In the genomic region with DNA sequence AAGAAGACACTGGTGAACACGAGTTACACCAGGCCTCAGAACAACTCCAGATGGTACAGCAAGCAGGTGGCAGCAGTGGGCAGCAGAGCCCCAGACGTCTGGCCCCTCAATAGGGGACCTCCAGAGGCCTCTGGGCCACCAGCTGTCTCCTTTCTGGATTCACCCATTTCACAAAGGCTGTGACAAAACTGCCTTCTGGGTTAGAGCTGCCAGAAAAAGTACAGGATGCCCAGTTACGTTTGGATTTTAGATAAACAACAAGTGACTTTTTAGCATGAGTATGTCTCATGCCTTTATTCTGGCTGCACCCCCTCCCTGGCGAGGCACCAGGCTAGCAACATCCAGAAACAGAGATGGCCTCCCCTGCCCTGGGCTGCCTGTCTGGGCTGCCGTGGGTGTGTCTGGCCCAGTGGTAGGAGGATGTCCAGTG, we compare ENCODE assay signal across 8 cellular contexts. TPM values are rescaled to one million over a fixed set of nuclear protein-coding genes. Genes with fewer than 3 reads are reported as not detected.
DNase-seq lines count a peak whose midpoint lies in the region; ATAC-seq and TF ChIP-seq lines count a peak whose summit lies in the region.

No MANE protein-coding gene starts in this region.

- CTCF ChIA-PET in SK-N-SH (lab: Yijun Ruan, JAX): interaction anchor here (1.2 kb wide), 1 partner anchor 112 kb away, joined by 4 read pairs; no protein-coding TSS in a partner anchor
- CTCF ChIA-PET in activated CD8-positive, alpha-beta T cell treated with anti-CD3 and anti-CD28 coated beads for 36 hours (lab: Charles Lee): interaction anchor here (1.4 to 7.2 kb wide), 6 partner anchors 14 to 119 kb away, joined by 4 to 34 read pairs (median 8); a partner anchor contains a TSS

- H3K4me2 ChIP-seq in SK-N-SH: 0 out of 2 replicates have a peak overlapping the region, but pooled peaks have one; percentile 13

- no peak; the same call in 1 of the 2 replicates for TF ChIP-seq RAD21 in SK-N-SH (IDR thresholded peaks at IDR 0.05; ENCODE audit: low read length)

- intact Hi-C loops in activated CD8-positive, alpha-beta T cell treated with anti-CD3 and anti-CD28 coated beads for 36 hours (cut with micrococcal nuclease): no loop called here

- peak overlapping the region; percentile 99 for H3K27ac Mint-ChIP-seq in activated CD8-positive, alpha-beta T cell treated with anti-CD3 and anti-CD28 coated beads for 36 hours

- no peak overlapping the region for H3K4me3 ChIP-seq in SK-N-SH (ENCODE audit: low read depth in 2 of 2, low read length in 1 of 2)
- no peak overlapping the region for H3K4me3 ChIP-seq in gastroesophageal sphincter

- H3K9ac ChIP-seq in SK-N-SH: no peak overlapping the region

- no peak overlapping the region for H2AFZ ChIP-seq in SK-N-SH (ENCODE audit: low read depth)

- POLR2A ChIA-PET in SK-N-SH (lab: Yijun Ruan, JAX): no interaction called here
- POLR2A ChIA-PET in activated CD8-positive, alpha-beta T cell treated with anti-CD3 and anti-CD28 coated beads for 36 hours (lab: Charles Lee): interaction anchor here (1.2 to 7.0 kb wide), 4 partner anchors 21 to 47 kb away, joined by 3 to 71 read pairs (median 4); no protein-coding TSS in a partner anchor

- H3K79me2 ChIP-seq in SK-N-SH (ENCODE audit: insufficient read depth): no peaks in the 10 kb centered on the region

- H3K4me1 Mint-ChIP-seq in activated CD8-positive, alpha-beta T cell treated with anti-CD3 and anti-CD28 coated beads for 36 hours (ENCODE audit: low read depth): peaks cover 91% of the 10 kb centered on the region

- peaks cover 7% of the 10 kb centered on the region for H3F3A ChIP-seq in SK-N-SH (replicated peaks; ENCODE audit: insufficient read depth)

- no peaks in the 10 kb centered on the region for H3K27me3 Mint-ChIP-seq in activated CD8-positive, alpha-beta T cell treated with anti-CD3 and anti-CD28 coated beads for 36 hours

- DNase-seq in SK-N-SH: no peak
- DNase-seq in activated CD8-positive, alpha-beta T cell treated with anti-CD3 and anti-CD28 coated beads for 36 hours: no peak
- peak in 6 of 49 donors; percentile 34 to 61 (median 44) for DNase-seq in substantia nigra (lab: John Stamatoyannopoulos, UW)
- DNase-seq in NK-92 treated with Interleukin-12 subunit alpha and Interleukin-12 subunit beta, amount 100 ng/mL, for 24 hours (lab: John Stamatoyannopoulos, UW): no peak

- TF ChIP-seq POLR2A in gastroesophageal sphincter (IDR thresholded peaks at IDR 0.05): no peak

- peaks cover 5% of the 10 kb centered on the region for H3K9me3 Mint-ChIP-seq in activated CD8-positive, alpha-beta T cell treated with anti-CD3 and anti-CD28 coated beads for 36 hours

- H3K36me3 Mint-ChIP-seq in activated CD8-positive, alpha-beta T cell treated with anti-CD3 and anti-CD28 coated beads for 36 hours (ENCODE audit: low read depth): peaks cover 64% of the 10 kb centered on the region

- H3K4me1 ChIP-seq in SK-N-SH (ENCODE audit: control insufficient read depth in 1 of 2, insufficient read depth in 2 of 2, low read depth in 1 of 2, low read length in 1 of 2) (peaks cover 5 to 12% of the 10 kb centered on the region in 2 experiments), gastroesophageal sphincter (peaks cover 12 to 96% (median 46%) of the 10 kb centered on the region in 3 donors)

- TF ChIP-seq CTCF in SK-N-SH (IDR thresholded peaks at IDR 0.05) (no peak), gastroesophageal sphincter (IDR thresholded peaks at IDR 0.05) (peak in 3 of 4 experiments; percentile 7 to 43 (median 14))
- TF ChIP-seq CTCF in activated CD8-positive, alpha-beta T cell treated with anti-CD3 and anti-CD28 coated beads for 36 hours (IDR thresholded peaks at IDR 0.05): no peak

- ATAC-seq in SK-N-SH treated with all-trans-retinoic acid at 6 μM for 48 hours (no peak), gastroesophageal sphincter (peak; percentile 28), GM21390 (IDR thresholded peaks at IDR 0.05; ENCODE audit: unreplicated experiment) (no peak), HG02852 (IDR thresholded peaks at IDR 0.05; ENCODE audit: unreplicated experiment) (no peak)
- peak; percentile 8 for ATAC-seq in activated CD8-positive, alpha-beta T cell treated with anti-CD3 and anti-CD28 coated beads for 36 hours

- H4K20me1 ChIP-seq in SK-N-SH (ENCODE audit: insufficient read depth): no peaks in the 10 kb centered on the region

- WGBS in SK-N-SH (ENCODE audit: low lambda C conversion rate): 66% methylated on average over 5 of the region's 5 CpGs
- WGBS in gastroesophageal sphincter (ENCODE audit: low coverage in 1 of 2), 2 donors: 15% methylated on average over 2 of the region's 5 CpGs; no CpG with 5 or more reads in 1 of the 2 donors

- peak overlapping the region; percentile 61 for H3K4me3 Mint-ChIP-seq in activated CD8-positive, alpha-beta T cell treated with anti-CD3 and anti-CD28 coated beads for 36 hours

- H3K36me3 ChIP-seq in SK-N-SH (replicated peaks in 1 of 2; ENCODE audit: control insufficient read depth in 1 of 2, insufficient read depth in 2 of 2, low read length in 1 of 2) (no peaks in the 10 kb centered on the region), gastroesophageal sphincter (peaks cover 0 to 15% of the 10 kb centered on the region in 2 donors)

- H3K9me3 ChIP-seq in SK-N-SH: no peaks in the 10 kb centered on the region
- H3K9me3 ChIP-seq in gastroesophageal sphincter: no peaks in the 10 kb centered on the region

- TF ChIP-seq EP300 in SK-N-SH (IDR thresholded peaks at IDR 0.05; ENCODE audit: borderline replicate concordance in 1 of 2, low read depth in 1 of 2, low read length in 1 of 2): no peak
- TF ChIP-seq EP300 in gastroesophageal sphincter (IDR thresholded peaks at IDR 0.05): no peak

- H3K27ac ChIP-seq in SK-N-SH (ENCODE audit: low read depth in 2 of 2, low read length in 1 of 2) (peak overlapping the region in 1 of 2 experiments; percentile 34; a peak in 1 of 4 replicates), gastroesophageal sphincter (peak overlapping the region in 2 of 4 donors; percentile 83 to 95), substantia nigra (ENCODE audit: low read depth, low read length, poor library complexity, severe bottlenecking) (peak overlapping the region; percentile 91)

- no peaks in the 10 kb centered on the region for H3K27me3 ChIP-seq in SK-N-SH (ENCODE audit: insufficient read depth)
- H3K27me3 ChIP-seq in gastroesophageal sphincter: no peaks in the 10 kb centered on the region

- H3K9me2 ChIP-seq in SK-N-SH: no peaks in the 10 kb centered on the region

TF ChIP-seq in SK-N-SH, 30 proteins besides CTCF, POLR2A, EP300 and RAD21 (continues in another document):
- TF ChIP-seq MEF2A (IDR thresholded peaks at IDR 0.05; ENCODE audit: borderline replicate concordance, low read depth) (no peak), CHD2 (IDR thresholded peaks at IDR 0.05; ENCODE audit: low read length, partially characterized antibody) (no peak), TAF1 (IDR thresholded peaks at IDR 0.05; ENCODE audit: borderline replicate concordance, low read depth, low read length) (no peak), YY1 (IDR thresholded peaks at IDR 0.05; ENCODE audit: low read depth) (no peak), POLR2AphosphoS5 (IDR thresholded peaks at IDR 0.05; ENCODE audit: low read depth, low read length) (no peak), SMC3 (IDR thresholded peaks at IDR 0.05; ENCODE audit: low read depth, low read length) (no peak), FOXM1 (IDR thresholded peaks at IDR 0.05; ENCODE audit: low read depth) (no peak), RXRA (IDR thresholded peaks at IDR 0.05; ENCODE audit: borderline replicate concordance, low read depth) (no peak)
- TF ChIP-seq, protein P1, sequence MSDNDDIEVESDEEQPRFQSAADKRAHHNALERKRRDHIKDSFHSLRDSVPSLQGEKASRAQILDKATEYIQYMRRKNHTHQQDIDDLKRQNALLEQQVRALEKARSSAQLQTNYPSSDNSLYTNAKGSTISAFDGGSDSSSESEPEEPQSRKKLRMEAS (IDR thresholded peaks at IDR 0.05; ENCODE audit: low read depth): no peak
- TF ChIP-seq, protein P2, sequence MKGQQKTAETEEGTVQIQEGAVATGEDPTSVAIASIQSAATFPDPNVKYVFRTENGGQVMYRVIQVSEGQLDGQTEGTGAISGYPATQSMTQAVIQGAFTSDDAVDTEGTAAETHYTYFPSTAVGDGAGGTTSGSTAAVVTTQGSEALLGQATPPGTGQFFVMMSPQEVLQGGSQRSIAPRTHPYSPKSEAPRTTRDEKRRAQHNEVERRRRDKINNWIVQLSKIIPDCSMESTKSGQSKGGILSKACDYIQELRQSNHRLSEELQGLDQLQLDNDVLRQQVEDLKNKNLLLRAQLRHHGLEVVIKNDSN (IDR thresholded peaks at IDR 0.05; ENCODE audit: borderline replicate concordance, low read depth): no peak

TF ChIP-seq in SK-N-SH treated with all-trans-retinoic acid at 6 μM for 48 hours, 23 proteins besides CTCF, POLR2A, EP300 and RAD21 (continues in another document):
- TF ChIP-seq, protein P3, sequence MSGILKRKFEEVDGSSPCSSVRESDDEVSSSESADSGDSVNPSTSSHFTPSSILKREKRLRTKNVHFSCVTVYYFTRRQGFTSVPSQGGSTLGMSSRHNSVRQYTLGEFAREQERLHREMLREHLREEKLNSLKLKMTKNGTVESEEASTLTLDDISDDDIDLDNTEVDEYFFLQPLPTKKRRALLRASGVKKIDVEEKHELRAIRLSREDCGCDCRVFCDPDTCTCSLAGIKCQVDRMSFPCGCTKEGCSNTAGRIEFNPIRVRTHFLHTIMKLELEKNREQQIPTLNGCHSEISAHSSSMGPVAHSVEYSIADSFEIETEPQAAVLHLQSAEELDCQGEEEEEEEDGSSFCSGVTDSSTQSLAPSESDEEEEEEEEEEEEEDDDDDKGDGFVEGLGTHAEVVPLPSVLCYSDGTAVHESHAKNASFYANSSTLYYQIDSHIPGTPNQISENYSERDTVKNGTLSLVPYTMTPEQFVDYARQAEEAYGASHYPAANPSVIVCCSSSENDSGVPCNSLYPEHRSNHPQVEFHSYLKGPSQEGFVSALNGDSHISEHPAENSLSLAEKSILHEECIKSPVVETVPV (CRISPR knock-in tag; IDR thresholded peaks at IDR 0.05): no peak
- TF ChIP-seq ZNF565 (CRISPR knock-in tag; conservative IDR thresholded peaks at IDR 0.05; ENCODE audit: low read depth) (no peak), TOX (CRISPR knock-in tag; IDR thresholded peaks at IDR 0.05; ENCODE audit: borderline replicate concordance) (no peak)

RNA-seq across cellular contexts. Expression of a gene that starts 30.1 kb away (rescaled TPM):
- polyA plus RNA-seq in SK-N-SH (2012; rRNA removed): 1.8 and 2.4 TPM in 2 replicates
- 1.0 and 1.7 TPM in 2 replicates for polyA plus RNA-seq in SK-N-SH (2012; cell fraction: cytosol; rRNA removed)
- polyA plus RNA-seq in SK-N-SH (2012; cell fraction: nucleus; rRNA removed): 3.5 and 3.6 TPM in 2 replicates
- 10 to 100 TPM; 40.8 to 42.6 TPM for total RNA-seq in activated CD8-positive, alpha-beta T cell treated with anti-CD3 and anti-CD28 coated beads for 36 hours
- total RNA-seq in gastroesophageal sphincter: 100 to 1,000 TPM in 1 of 4 donors, 10 to 100 TPM in 3; 75.0 to 184 (median 94.2) TPM

Comparison
In these comparisons a context has a peak if more than half of its experiments do, and no peak if none do; other contexts are left out.
1. CTCF ChIP-seq: peak in gastroesophageal sphincter (3 of 4); none in SK-N-SH (single experiment) and activated CD8-positive, alpha-beta T cell treated with anti-CD3 and anti-CD28 coated beads for 36 hours (single experiment).
2. ATAC-seq: peak in activated CD8-positive, alpha-beta T cell treated with anti-CD3 and anti-CD28 coated beads for 36 hours (single experiment) and gastroesophageal sphincter (single experiment); none in SK-N-SH treated with all-trans-retinoic acid at 6 μM for 48 hours (single experiment), GM21390 (single experiment) and HG02852 (single experiment).